ENCODE assay signal across 9 cellular contexts in the genomic region with DNA sequence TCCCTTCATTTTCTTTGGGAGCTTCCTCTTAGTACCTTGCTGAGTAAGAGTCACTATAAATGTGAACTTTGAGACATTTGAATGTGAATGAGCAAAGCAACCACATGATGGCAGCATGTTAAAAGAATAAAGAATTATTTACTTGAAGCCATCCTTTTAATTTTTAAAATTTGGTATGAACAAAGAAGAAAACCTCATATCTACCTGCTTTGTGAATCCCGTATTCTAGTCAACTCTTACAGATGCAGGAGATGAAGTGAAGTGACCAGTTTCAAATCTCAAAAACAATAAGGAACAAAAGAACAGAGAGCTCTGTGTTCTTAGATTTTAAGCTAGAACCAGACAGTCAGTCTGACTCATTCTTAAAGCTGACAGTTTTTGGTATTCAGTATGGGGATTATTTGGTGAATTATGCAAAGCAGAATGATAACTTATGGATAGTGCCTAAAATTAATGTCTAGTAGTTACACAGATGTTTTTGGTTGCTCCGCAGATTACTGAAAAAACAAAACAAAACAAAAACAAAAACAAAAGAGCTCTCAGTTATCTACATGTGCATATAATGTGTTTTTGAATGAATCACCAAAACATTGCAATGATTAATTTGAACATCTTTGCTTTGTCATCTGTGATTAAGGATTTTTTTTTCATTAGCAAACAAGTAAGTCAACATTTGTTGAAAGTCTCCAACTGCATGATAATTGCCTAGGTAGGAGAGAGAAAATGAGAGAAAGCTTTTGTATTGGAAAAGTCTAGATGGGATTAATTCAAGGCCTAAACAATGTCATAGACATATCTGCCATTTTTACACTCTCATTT. TPM values are rescaled to one million over a fixed set of nuclear protein-coding genes. Genes with fewer than 3 reads are reported as not detected.
DNase-seq lines count a peak whose midpoint lies in the region; ATAC-seq and TF ChIP-seq lines count a peak whose summit lies in the region.
"Had no signal": no experiment of that assay in that cellular context is flagged by ENCODE, and none has a peak within 500 bp of the region (broad histone marks: within the 10 kb centered on the region; RNA-seq: fewer than 3 reads in every experiment).

No MANE protein-coding gene starts in this region.

- H4K20me1 ChIP-seq in osteoblast (ENCODE audit: insufficient read depth, low read length) = no peaks in the 10 kb centered on the region

- H3K27me3 Mint-ChIP-seq in CD4-positive, CD25-positive, alpha-beta regulatory T cell = peaks cover 14% of the 10 kb centered on the region
- H3K27me3 Mint-ChIP-seq in chondrocyte (ENCODE audit: low read depth) = no peaks in the 10 kb centered on the region

- no peaks in the 10 kb centered on the region for H3K36me3 Mint-ChIP-seq in CD4-positive, CD25-positive, alpha-beta regulatory T cell
- H3K36me3 Mint-ChIP-seq in chondrocyte (ENCODE audit: low read depth) = no peaks in the 10 kb centered on the region

- H3K4me3 Mint-ChIP-seq in CD4-positive, CD25-positive, alpha-beta regulatory T cell = no peak overlapping the region
- H3K4me3 Mint-ChIP-seq in chondrocyte (ENCODE audit: unreplicated experiment) = no peak overlapping the region

- no peak overlapping the region for H3K27ac ChIP-seq in CD4-positive, CD25-positive, alpha-beta regulatory T cell (ENCODE audit: insufficient read depth, low read length, poor library complexity, severe bottlenecking)
- H3K27ac ChIP-seq in osteoblast (ENCODE audit: low read depth, low read length) = no peak overlapping the region

- H3K36me3 ChIP-seq in CD4-positive, CD25-positive, alpha-beta regulatory T cell (ENCODE audit: control insufficient read depth, insufficient read depth, low read length) = no peaks in the 10 kb centered on the region
- H3K36me3 ChIP-seq in osteoblast (ENCODE audit: insufficient read depth, low read length) = no peaks in the 10 kb centered on the region

- H3K79me2 ChIP-seq in osteoblast (ENCODE audit: insufficient read depth, low read length) = no peaks in the 10 kb centered on the region

- TF ChIP-seq CTCF in chondrocyte (IDR thresholded peaks at IDR 0.05) (peak; percentile 88), osteoblast (IDR thresholded peaks at IDR 0.05; ENCODE audit: extremely low read depth, low read depth, low read length) (peak; percentile 48)

- H3K4me1 Mint-ChIP-seq in CD4-positive, CD25-positive, alpha-beta regulatory T cell = no peaks in the 10 kb centered on the region
- peaks cover 9% of the 10 kb centered on the region for H3K4me1 Mint-ChIP-seq in chondrocyte (ENCODE audit: low read depth)

- no peaks in the 10 kb centered on the region for H3K27me3 ChIP-seq in CD4-positive, CD25-positive, alpha-beta regulatory T cell (ENCODE audit: control insufficient read depth, insufficient read depth, low read length)
- no peaks in the 10 kb centered on the region for H3K27me3 ChIP-seq in osteoblast (ENCODE audit: insufficient read depth, low read length)

- H3K27ac Mint-ChIP-seq in CD4-positive, CD25-positive, alpha-beta regulatory T cell = peak overlapping the region in 1 of 3 donors; percentile 9
- H3K27ac Mint-ChIP-seq in chondrocyte (ENCODE audit: unreplicated experiment) = no peak overlapping the region

- H3K4me2 ChIP-seq in osteoblast (ENCODE audit: insufficient read depth, low read length) = peak overlapping the region; percentile 20

- H3K9me3 ChIP-seq in CD4-positive, CD25-positive, alpha-beta regulatory T cell (ENCODE audit: control insufficient read depth in 2 of 2, low read length in 2 of 2) = no peaks in the 10 kb centered on the region
- H3K9me3 ChIP-seq in osteoblast (ENCODE audit: low read depth, low read length) = no peaks in the 10 kb centered on the region

- H3K9me3 Mint-ChIP-seq in CD4-positive, CD25-positive, alpha-beta regulatory T cell = peaks cover 0 to 5% (median 0%) of the 10 kb centered on the region in 7 donors
- H3K9me3 Mint-ChIP-seq in chondrocyte (ENCODE audit: low read depth) = no peaks in the 10 kb centered on the region

- peak in 2 of 3 donors; percentile 2 to 11 for DNase-seq in CD4-positive, CD25-positive, alpha-beta regulatory T cell
- DNase-seq in NCI-H1694 (lab: John Stamatoyannopoulos, UW) = peak; percentile 21
- no peak for DNase-seq in chondrocyte (ENCODE audit: low spot score)
- peak; percentile 77 for DNase-seq in osteoblast (ENCODE audit: insufficient read length, low spot score, missing footprints)
- DNase-seq in activated CD4-positive, alpha-beta T cell treated with anti-CD3 and anti-CD28 coated beads, Interleukin-2, amount 50 U/mL, for 4 hours = no peak
- no peak for DNase-seq in posterior cingulate gyrus
- DNase-seq: left cardiac atrium had no signal

- H2AFZ ChIP-seq in osteoblast (ENCODE audit: low read length) = peak overlapping the region; percentile 53

- no peaks in the 10 kb centered on the region for H3K4me1 ChIP-seq in CD4-positive, CD25-positive, alpha-beta regulatory T cell (ENCODE audit: control insufficient read depth, insufficient read depth, low read length, poor library complexity, severe bottlenecking)
- peaks cover 5% of the 10 kb centered on the region for H3K4me1 ChIP-seq in osteoblast (ENCODE audit: insufficient read depth, low read length)

- intact Hi-C loops in posterior cingulate gyrus (cut with DNase I) = no loop called here

- no peak for ATAC-seq in CD4-positive, CD25-positive, alpha-beta regulatory T cell (ENCODE audit: low read depth in 2 of 2)
- ATAC-seq in GM19328 (IDR thresholded peaks at IDR 0.05; ENCODE audit: unreplicated experiment) = peak; percentile 51
- ATAC-seq in GM21515 (IDR thresholded peaks at IDR 0.05; ENCODE audit: unreplicated experiment) = no peak

- no peak overlapping the region for H3K4me3 ChIP-seq in CD4-positive, CD25-positive, alpha-beta regulatory T cell (ENCODE audit: low read depth, low read length)
- no peak overlapping the region for H3K4me3 ChIP-seq in osteoblast (ENCODE audit: insufficient read depth, low read length)

RNA-seq across cellular contexts. Expression of gene H2AZ1, which starts 48.2 kb away (rescaled TPM):
- total RNA-seq in CD4-positive, CD25-positive, alpha-beta regulatory T cell = 143 TPM
- polyA plus RNA-seq in CD4-positive, CD25-positive, alpha-beta regulatory T cell = 100 to 1,000 TPM; 468 to 637 (median 518) TPM
- total RNA-seq in chondrocyte = 157 to 209 TPM (median 198 TPM) in 3 replicates
- 94.8 and 97.2 TPM in 2 replicates for total RNA-seq in osteoblast

RNA-seq across cellular contexts. Expression of gene DNAJB14, which starts 51.9 kb away (rescaled TPM):
- 66.1 TPM for total RNA-seq in CD4-positive, CD25-positive, alpha-beta regulatory T cell
- polyA plus RNA-seq in CD4-positive, CD25-positive, alpha-beta regulatory T cell = 10 to 100 TPM; 50.3 to 58.4 (median 53.0) TPM
- total RNA-seq in chondrocyte (57.6 to 59.9 TPM (median 57.9 TPM) in 3 replicates), osteoblast (39.2 and 41.3 TPM in 2 replicates)

Comparison
In these comparisons a context has a peak if more than half of its experiments do, and no peak if none do; other contexts are left out.
1. DNase-seq: peak in CD4-positive, CD25-positive, alpha-beta regulatory T cell (2 of 3), NCI-H1694 (single experiment) and osteoblast (single experiment); none in chondrocyte (single experiment), activated CD4-positive, alpha-beta T cell treated with anti-CD3 and anti-CD28 coated beads, Interleukin-2, amount 50 U/mL, for 4 hours (0 of 2) and posterior cingulate gyrus (0 of 10).